9 cellular contexts compared by ENCODE assay signal in the genomic region with DNA sequence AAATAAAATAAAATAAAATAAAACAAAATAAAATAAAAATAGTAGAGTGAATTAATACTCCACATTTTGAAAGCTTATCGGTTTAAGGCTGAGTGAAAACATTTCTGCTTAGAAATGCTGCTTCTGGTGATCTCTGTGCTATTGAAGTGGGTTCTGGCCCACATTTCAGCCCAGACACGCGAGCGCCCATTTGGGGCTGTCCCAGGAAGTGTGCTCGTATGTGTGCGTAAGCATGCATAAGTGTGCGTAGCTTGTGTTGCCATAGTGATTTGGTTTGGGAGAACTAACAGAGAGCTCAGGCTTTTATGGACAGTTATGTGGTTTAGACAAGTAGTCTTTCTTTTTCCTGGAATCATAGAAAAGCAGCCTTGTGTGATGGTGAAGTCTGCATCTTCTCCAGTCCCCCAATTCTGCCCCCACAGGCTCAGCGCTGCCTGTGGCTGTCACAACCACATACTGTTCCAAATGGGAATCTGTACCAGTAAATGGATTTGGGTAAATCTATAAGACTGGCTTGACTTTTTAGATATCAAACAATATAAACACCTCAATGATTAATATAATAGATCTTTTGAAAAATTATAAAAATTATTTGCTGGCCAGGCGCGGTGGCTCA. TPM values are rescaled to one million over a fixed set of nuclear protein-coding genes. Genes with fewer than 3 reads are reported as not detected.
DNase-seq lines count a peak whose midpoint lies in the region; ATAC-seq and TF ChIP-seq lines count a peak whose summit lies in the region.
"Had no signal": no experiment of that assay in that cellular context is flagged by ENCODE, and none has a peak within 500 bp of the region (broad histone marks: within the 10 kb centered on the region; RNA-seq: fewer than 3 reads in every experiment).

No MANE protein-coding gene starts in this region.

- H3K27me3 ChIP-seq in WERI-Rb-1 (ENCODE audit: insufficient read depth, low read depth, severe bottlenecking): no peaks in the 10 kb centered on the region
- H3K27me3 ChIP-seq: spleen had no signal

- peak; percentile 75 for DNase-seq in GF-D8 (lab: John Stamatoyannopoulos, UW)
- peak; percentile 62 for DNase-seq in activated T-cell treated with anti-CD3 and anti-CD28 coated beads, Interleukin-2, amount 50 U/mL, for 1 hour
- peak; percentile 33 to 62 for DNase-seq in stimulated activated CD4-positive, alpha-beta T cell treated with anti-CD3 and anti-CD28 coated beads, Interleukin-12 subunit alpha, Interleukin-12 subunit beta, amount 100 ng/mL, for 24 hours (ENCODE audit: low read depth in 2 of 2)
- DNase-seq in WERI-Rb-1: no peak
- no peak for DNase-seq in LoVo (ENCODE audit: low spot score)
- no peak for DNase-seq in NCI-H510A treated with DMSO at 0.1 percent for 48 hours (lab: John Stamatoyannopoulos, UW)
- DNase-seq: spleen had no signal

- ATAC-seq in HG03442 (IDR thresholded peaks at IDR 0.05; ENCODE audit: unreplicated experiment) (peak; percentile 95), esophagus mucosa (no peak)

- no peaks in the 10 kb centered on the region for H3K36me3 ChIP-seq in WERI-Rb-1
- H3K36me3 ChIP-seq: spleen had no signal

- no peak for TF ChIP-seq CTCF in WERI-Rb-1 (IDR thresholded peaks at IDR 0.05; ENCODE audit: low read depth, low read length)

- H3K4me3 ChIP-seq in WERI-Rb-1 (ENCODE audit: low read depth, low read length): no peak overlapping the region
- H3K4me3 ChIP-seq: spleen had no signal

- no peaks in the 10 kb centered on the region for H3K9me3 ChIP-seq in WERI-Rb-1 (ENCODE audit: severe bottlenecking)
- H3K9me3 ChIP-seq: spleen had no signal

- no peak overlapping the region for H3K27ac ChIP-seq in WERI-Rb-1
- H3K27ac ChIP-seq: spleen had no signal

RNA-seq across cellular contexts. Expression of gene PURB, which starts 29.8 kb away (rescaled TPM):
- total RNA-seq in esophagus mucosa: 19.4 TPM

Comparison
In these comparisons a context has a peak if more than half of its experiments do, and no peak if none do; other contexts are left out.
1. DNase-seq: peak in GF-D8 (single experiment), activated T-cell treated with anti-CD3 and anti-CD28 coated beads, Interleukin-2, amount 50 U/mL, for 1 hour (single experiment) and stimulated activated CD4-positive, alpha-beta T cell treated with anti-CD3 and anti-CD28 coated beads, Interleukin-12 subunit alpha, Interleukin-12 subunit beta, amount 100 ng/mL, for 24 hours (2 of 2); none in WERI-Rb-1 (single experiment), LoVo (single experiment) and NCI-H510A treated with DMSO at 0.1 percent for 48 hours (single experiment).